Comparison of ENCODE assay signal across 12 cellular contexts in the genomic region with DNA sequence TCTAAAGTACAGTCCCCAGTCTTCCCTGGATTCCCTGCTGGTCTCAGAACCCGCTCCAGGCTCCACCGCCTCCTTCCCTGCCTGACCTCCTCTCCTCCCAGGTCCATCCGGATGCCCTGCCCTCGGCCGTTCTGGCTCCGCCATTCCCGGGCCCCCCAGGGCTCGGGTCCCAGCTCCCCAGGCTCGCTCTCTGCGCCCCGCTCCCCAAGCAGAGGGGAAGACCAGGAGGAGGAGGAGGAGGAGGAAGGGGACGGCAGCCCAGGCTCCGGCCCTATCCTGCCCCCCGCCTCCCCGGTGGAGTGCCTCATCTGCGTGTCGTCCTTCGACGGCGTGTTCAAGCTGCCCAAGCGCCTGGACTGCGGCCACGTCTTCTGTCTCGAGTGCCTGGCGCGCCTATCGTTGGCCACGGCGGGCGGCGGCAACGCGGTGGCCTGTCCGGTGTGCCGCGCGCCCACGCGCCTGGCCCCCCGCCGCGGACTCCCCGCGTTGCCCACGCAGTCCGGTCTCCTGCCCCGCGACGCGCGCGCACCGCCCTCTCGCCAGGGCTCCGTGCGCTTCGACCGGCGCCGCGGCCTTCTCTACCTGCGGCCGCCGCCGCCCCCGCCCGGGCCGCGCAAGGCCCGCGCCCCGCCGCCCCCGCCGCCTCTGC. TPM values are rescaled to one million over a fixed set of nuclear protein-coding genes. Genes with fewer than 3 reads are reported as not detected.
A peak's percentile ranks its signal among the peaks of the same experiment; 100 is the strongest.
DNase-seq lines count a peak whose midpoint lies in the region; ATAC-seq and TF ChIP-seq lines count a peak whose summit lies in the region.
"Had no signal": no experiment of that assay in that cellular context is flagged by ENCODE, and none has a peak within 500 bp of the region (broad histone marks: within the 10 kb centered on the region; RNA-seq: fewer than 3 reads in every experiment).

No MANE protein-coding gene starts in this region.

- H3K27me3 ChIP-seq in esophagus (ENCODE audit: control insufficient read depth in 1 of 2, insufficient read depth in 2 of 2, low read length in 2 of 2) (no peaks in the 10 kb centered on the region), trophoblast cell (ENCODE audit: insufficient read depth, low read length) (peaks cover 15% of the 10 kb centered on the region), Peyer's patch (peaks cover 0 to 18% of the 10 kb centered on the region in 2 donors)

- H3K36me3 ChIP-seq in esophagus (ENCODE audit: control insufficient read depth in 2 of 2, insufficient read depth in 2 of 2, low read length in 1 of 2): peaks cover 4 to 18% of the 10 kb centered on the region in 2 donors
- H3K36me3 ChIP-seq in trophoblast cell (ENCODE audit: control insufficient read depth in 1 of 2, insufficient read depth in 2 of 2, low read length in 2 of 2): peaks cover 35 to 37% of the 10 kb centered on the region in 2 experiments
- peaks cover 0 to 36% (median 0%) of the 10 kb centered on the region in 3 donors for H3K36me3 ChIP-seq in Peyer's patch

- peak overlapping the region; percentile 71 for H3K18ac ChIP-seq in trophoblast cell (ENCODE audit: low read length)

- ATAC-seq in HG03175 (IDR thresholded peaks at IDR 0.05; ENCODE audit: unreplicated experiment): no peak

- no peak overlapping the region for H3K4ac ChIP-seq in trophoblast cell (ENCODE audit: low read depth, low read length)

- no peaks in the 10 kb centered on the region for H3K9me3 ChIP-seq in esophagus (ENCODE audit: control insufficient read depth in 2 of 2, insufficient read depth in 1 of 2, low read depth in 1 of 2, low read length in 1 of 2)
- no peaks in the 10 kb centered on the region for H3K9me3 ChIP-seq in trophoblast cell (ENCODE audit: insufficient read depth, low read depth, low read length)
- no peaks in the 10 kb centered on the region for H3K9me3 ChIP-seq in Peyer's patch

- peak overlapping the region; percentile 57 for H2AK5ac ChIP-seq in trophoblast cell (ENCODE audit: low read length)

- peak overlapping the region; percentile 32 for H4K12ac ChIP-seq in trophoblast cell (ENCODE audit: low read depth, low read length)

- H3K14ac ChIP-seq in trophoblast cell (ENCODE audit: low read length): peak overlapping the region; percentile 73

- H3K4me3 ChIP-seq in esophagus (ENCODE audit: low read depth in 1 of 2, low read length in 2 of 2) (peak overlapping the region; percentile 53 to 62), trophoblast cell (ENCODE audit: low read depth, low read length) (peak overlapping the region; percentile 41), Peyer's patch (no peak overlapping the region)

- H3K9ac ChIP-seq in trophoblast cell (ENCODE audit: low read length): peak overlapping the region; percentile 24

- H3K79me1 ChIP-seq in trophoblast cell (ENCODE audit: low read length): peaks cover 12% of the 10 kb centered on the region

- H2BK120ac ChIP-seq in trophoblast cell (ENCODE audit: insufficient read depth, low read length, poor library complexity): peak overlapping the region; percentile 10

- H3K79me2 ChIP-seq in trophoblast cell (ENCODE audit: control insufficient read depth, insufficient read depth, low read length, poor library complexity): peaks cover 3% of the 10 kb centered on the region

- no peak for TF ChIP-seq POLR2A in Peyer's patch (IDR thresholded peaks at IDR 0.05)

- peak overlapping the region; percentile 76 to 96 for H3K27ac ChIP-seq in esophagus (ENCODE audit: low read depth in 2 of 2, low read length in 1 of 2)
- H3K27ac ChIP-seq in trophoblast cell (ENCODE audit: low read depth, low read length): no peak overlapping the region
- no peak overlapping the region for H3K27ac ChIP-seq in Peyer's patch

- WGBS in esophagus, 2 donors: 4 to 6% methylated on average over 46 to 75 of the region's 75 CpGs
- no CpG with 5 or more reads among the region's 75 CpGs for WGBS in trophoblast cell (ENCODE audit: extremely low coverage, insufficient coverage, insufficient read length)

- H2AFZ ChIP-seq in trophoblast cell (ENCODE audit: insufficient read depth, low read length, poor library complexity): peak overlapping the region; percentile 57

- peak overlapping the region; percentile 57 for H3K4me2 ChIP-seq in trophoblast cell (ENCODE audit: low read length)

- H2BK12ac ChIP-seq in trophoblast cell (ENCODE audit: low read length): peak overlapping the region; percentile 23

- peak overlapping the region; percentile 54 for H4K91ac ChIP-seq in trophoblast cell (ENCODE audit: low read depth, low read length)

- peak overlapping the region; percentile 82 for H4K8ac ChIP-seq in trophoblast cell (ENCODE audit: low read depth, low read length)

- TF ChIP-seq CTCF in Peyer's patch (IDR thresholded peaks at IDR 0.05): no peak

- DNase-seq in GM03348 (ENCODE audit: low spot score): peak; percentile 20
- DNase-seq in HuH-7.5 (ENCODE audit: low spot score): peak; percentile 33
- DNase-seq in trophoblast cell: no peak
- DNase-seq in NCI-H1930 (lab: John Stamatoyannopoulos, UW): no peak
- no peak for DNase-seq in amygdala (lab: John Stamatoyannopoulos, UW)
- no peak for DNase-seq in Peyer's patch
- DNase-seq: activated CD4-positive, alpha-beta T cell treated with anti-CD3 and anti-CD28 coated beads for 4 hours; nephron progenitor cell; SHP77 had no signal

- no peak overlapping the region for H3K23ac ChIP-seq in trophoblast cell (ENCODE audit: low read length)

- H2BK5ac ChIP-seq in trophoblast cell (ENCODE audit: low read depth, low read length, poor library complexity): no peak overlapping the region

- H3K4me1 ChIP-seq in esophagus (ENCODE audit: control insufficient read depth in 2 of 2, insufficient read depth in 2 of 2, low read length in 1 of 2): peaks cover 11 to 32% of the 10 kb centered on the region in 2 donors
- H3K4me1 ChIP-seq in trophoblast cell (ENCODE audit: control insufficient read depth in 1 of 2, insufficient read depth in 2 of 2, low read length in 2 of 2): peaks cover 26 to 37% of the 10 kb centered on the region in 2 experiments
- peaks cover 4 to 20% (median 6%) of the 10 kb centered on the region in 4 donors for H3K4me1 ChIP-seq in Peyer's patch

RNA-seq across cellular contexts. Expression of gene RNF225, which starts 0.6 kb away (rescaled TPM):
- polyA plus RNA-seq in esophagus: 1 to 10 TPM; 1.6 to 4.6 TPM
- 0.71 and 0.76 TPM in 2 replicates for polyA plus RNA-seq in trophoblast cell (2013)
- total RNA-seq in Peyer's patch: not detected
- total RNA-seq: subcutaneous adipose tissue had no signal

RNA-seq across cellular contexts. Expression of gene RPS5, which starts 9.0 kb away (rescaled TPM):
- 1,000 to 10,000 TPM in 1 of 2 donors, 100 to 1,000 TPM in 1; 725 to 1,912 TPM for polyA plus RNA-seq in esophagus
- 888 and 902 TPM in 2 replicates for polyA plus RNA-seq in trophoblast cell (2013)
- 1,000 to 10,000 TPM in 1 of 4 donors, 100 to 1,000 TPM in 3; 428 to 1,258 (median 517) TPM for total RNA-seq in Peyer's patch

RNA-seq across cellular contexts. Expression of gene ZNF584, which starts 12.3 kb away (rescaled TPM):
- polyA plus RNA-seq in esophagus: 1 to 10 TPM; 3.9 to 8.9 TPM
- polyA plus RNA-seq in trophoblast cell (2013): 2.4 and 2.7 TPM in 2 replicates
- total RNA-seq in Peyer's patch: 10 to 100 TPM in 1 of 4 donors, 1 to 10 TPM in 3; 2.5 to 18.2 (median 9.6) TPM

RNA-seq across cellular contexts. Expression of gene ZNF837, which starts 15.3 kb away (rescaled TPM):
- polyA plus RNA-seq in esophagus: 1 to 10 TPM; 2.5 to 2.8 TPM
- 2.0 and 2.1 TPM in 2 replicates for polyA plus RNA-seq in trophoblast cell (2013)
- total RNA-seq in Peyer's patch: 10 to 100 TPM in 1 of 4 donors, 1 to 10 TPM in 3; 3.3 to 10.9 (median 7.7) TPM

RNA-seq across cellular contexts. Expression of gene ZNF497, which starts 33.6 kb away (rescaled TPM):
- 1 to 10 TPM in 1 of 2 donors, under 1 TPM in 1; 0.96 to 2.2 TPM for polyA plus RNA-seq in esophagus
- 0.61 and 0.68 TPM in 2 replicates for polyA plus RNA-seq in trophoblast cell (2013)
- total RNA-seq in Peyer's patch: 1 to 10 TPM in 2 of 4 donors, under 1 TPM in 1, not detected in 1; 0.70 to 4.4 (median 2.1) TPM

Comparison
In these comparisons a context has a peak if more than half of its experiments do, and no peak if none do; other contexts are left out.
1. DNase-seq: peak in GM03348 (single experiment) and HuH-7.5 (single experiment); none in trophoblast cell (0 of 2), NCI-H1930 (0 of 2), amygdala (0 of 56) and Peyer's patch (0 of 3).
2. H3K27ac ChIP-seq: peak in esophagus (2 of 2); none in trophoblast cell (single experiment) and Peyer's patch (0 of 4).
3. H3K4me3 ChIP-seq: peak in esophagus (2 of 2) and trophoblast cell (single experiment); none in Peyer's patch (0 of 4).